Comparison of ENCODE assay signal across 19 cellular contexts in genomic region chr14:101010835-101011234, GRCh38.
"Had no signal": no experiment of that assay in that cellular context is flagged by ENCODE, and none has a peak within 500 bp of the region (broad histone marks: within the 10 kb centered on the region; RNA-seq: fewer than 3 reads in every experiment).

No MANE protein-coding gene starts in this region.

- DNase-seq: IMR-90; Karpas-422; KG1; MG63; NCI-H1092; NCI-H1436 treated with DMSO at 0.1 percent for 48 hours; NCI-H1694; NCI-H187 treated with DMSO at 0.1 percent for 48 hours; NCI-H2029 treated with DMSO at 0.1 percent for 48 hours; NCI-H2171 treated with DMSO at 0.1 percent for 48 hours; NCI-H2227 treated with DMSO at 0.1 percent for 48 hours; NCI-H524; NCI-H526 treated with DMSO at 0.1 percent for 48 hours; NK-92 treated with Interleukin-12 subunit alpha and Interleukin-12 subunit beta, amount 100 ng/mL, for 24 hours; PC-3; SHP77 had no signal

- H3K4me3 ChIP-seq: MG63 had no signal

- H3K27me3 ChIP-seq: MG63 had no signal

- ATAC-seq: HepG2, Panc1, PC-3 had no signal

- H3K36me3 ChIP-seq: MG63 had no signal

- H3K27ac ChIP-seq: RWPE1 had no signal
